ENCODE assay signal across 15 cellular contexts in the genomic region with DNA sequence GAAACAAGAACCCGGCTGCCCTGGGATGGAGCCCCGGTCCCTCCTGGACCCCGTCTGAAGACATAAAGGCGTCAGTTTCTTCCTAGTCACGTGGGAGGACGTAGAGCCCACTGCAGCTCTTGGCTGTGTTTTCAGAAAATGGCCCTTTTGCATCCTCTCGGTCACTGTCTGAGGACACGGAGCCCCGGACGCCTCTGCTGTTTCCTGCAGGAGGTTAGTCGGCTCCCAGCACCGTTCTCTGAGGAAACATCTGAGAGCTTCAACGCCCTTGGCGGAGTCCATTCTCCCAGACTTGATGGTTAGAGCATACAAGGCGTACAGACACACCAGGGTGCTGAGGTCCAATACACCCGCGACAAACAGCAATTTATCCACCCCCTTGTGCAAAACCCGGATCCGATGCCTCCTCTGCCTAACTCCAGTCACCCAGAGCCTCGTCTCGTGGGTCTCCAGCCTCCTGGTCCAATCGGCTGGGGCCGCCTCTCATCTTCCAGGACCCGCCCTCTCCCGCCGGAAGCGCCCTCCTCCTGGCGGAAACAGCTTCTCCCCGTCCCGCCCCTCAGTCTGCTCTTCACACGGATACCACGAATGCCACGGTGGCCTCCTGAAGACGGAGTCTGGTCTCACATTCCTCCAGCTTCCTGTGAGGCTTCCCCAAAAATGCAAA.
DNase-seq lines count a peak whose midpoint lies in the region; ATAC-seq and TF ChIP-seq lines count a peak whose summit lies in the region.
"Had no signal": no experiment of that assay in that cellular context is flagged by ENCODE, and none has a peak within 500 bp of the region (broad histone marks: within the 10 kb centered on the region; RNA-seq: fewer than 3 reads in every experiment).

No MANE protein-coding gene starts in this region.

- peak; percentile 15 for DNase-seq in ELF-1 (ENCODE audit: low read depth, low spot score)
- no peak for DNase-seq in right lobe of liver
- DNase-seq in smooth muscle cell (lab: John Stamatoyannopoulos, UW; ENCODE audit: unreplicated experiment): no peak
- DNase-seq in kidney glomerular epithelial cell (lab: John Stamatoyannopoulos, UW): no peak
- no peak for DNase-seq in NCI-H187 (lab: John Stamatoyannopoulos, UW)
- DNase-seq: activated CD4-positive, alpha-beta memory T cell treated with anti-CD3 and anti-CD28 coated beads, Interleukin-2, amount 10 ng/mL, durations not matched to agents 7 days and 5 days; activated naive CD8-positive, alpha-beta T cell treated with anti-CD3 and anti-CD28 coated beads, Interleukin-2, amount 10 ng/mL, durations not matched to agents 7 days and 5 days; brain microvascular endothelial cell; Kasumi-1; NCI-H1092 treated with DMSO at 0.1 percent for 48 hours; NCI-H2227 treated with DMSO at 0.1 percent for 48 hours; SHP77 had no signal

- no peaks in the 10 kb centered on the region for H3K9me3 ChIP-seq in right lobe of liver
- H3K9me3 ChIP-seq in smooth muscle cell (replicated peaks; ENCODE audit: low read depth): no peaks in the 10 kb centered on the region

- no peak overlapping the region for H3K4me2 ChIP-seq in smooth muscle cell

- H3K36me3 ChIP-seq in right lobe of liver: no peaks in the 10 kb centered on the region
- H3K36me3 ChIP-seq in smooth muscle cell (ENCODE audit: low read depth): no peaks in the 10 kb centered on the region
- H3K36me3 ChIP-seq: brain microvascular endothelial cell had no signal

- H3K4me3 ChIP-seq in right lobe of liver: no peak overlapping the region
- H3K4me3 ChIP-seq in smooth muscle cell: no peak overlapping the region

- no peak overlapping the region for H3K9ac ChIP-seq in smooth muscle cell (ENCODE audit: low read depth)

- no peak for TF ChIP-seq POLR2A in right lobe of liver (IDR thresholded peaks at IDR 0.05)
- no peak for TF ChIP-seq POLR2A in GM18505 (IDR thresholded peaks at IDR 0.05; ENCODE audit: borderline replicate concordance, extremely low read depth, insufficient read depth, insufficient read length)

- no peaks in the 10 kb centered on the region for H3K27me3 ChIP-seq in right lobe of liver
- no peaks in the 10 kb centered on the region for H3K27me3 ChIP-seq in smooth muscle cell (ENCODE audit: low read depth)
- H3K27me3 ChIP-seq: brain microvascular endothelial cell had no signal

- no peak overlapping the region for H2AFZ ChIP-seq in smooth muscle cell (ENCODE audit: low read depth)

- H3K79me2 ChIP-seq in smooth muscle cell (ENCODE audit: low read depth): no peaks in the 10 kb centered on the region

- 48% methylated on average over 11 of the region's 34 CpGs for WGBS in right lobe of liver (ENCODE audit: insufficient coverage, low coverage, low lambda C conversion rate, missing lambda C conversion rate)
- WGBS in smooth muscle cell (ENCODE audit: low lambda C conversion rate): 91% methylated on average over 34 of the region's 34 CpGs

- H3F3A ChIP-seq in smooth muscle cell (ENCODE audit: low read depth): no peaks in the 10 kb centered on the region

- no peaks in the 10 kb centered on the region for H4K20me1 ChIP-seq in smooth muscle cell (ENCODE audit: low read depth)

- ATAC-seq in right lobe of liver (peak; percentile 18 to 44 (median 36)), GM18505 (IDR thresholded peaks at IDR 0.05; ENCODE audit: unreplicated experiment) (no peak)

- H3K27ac ChIP-seq in C4-2B (peak overlapping the region; percentile 93), VCaP (peak overlapping the region; percentile 49; the same call in 1 of the 2 replicates), right lobe of liver (no peak overlapping the region), smooth muscle cell (ENCODE audit: low read depth) (no peak overlapping the region)
- H3K27ac ChIP-seq: brain microvascular endothelial cell had no signal

- TF ChIP-seq CTCF in C4-2B (conservative IDR thresholded peaks at IDR 0.05) (no peak), VCaP (conservative IDR thresholded peaks at IDR 0.05) (no peak), right lobe of liver (IDR thresholded peaks at IDR 0.05) (no peak), smooth muscle cell (IDR thresholded peaks at IDR 0.05; ENCODE audit: borderline replicate concordance, insufficient read depth, poor library complexity, severe bottlenecking) (no peak)

- intact Hi-C loops in right lobe of liver (cut with DNase I): no loop called here

- H3K4me1 ChIP-seq in right lobe of liver (no peaks in the 10 kb centered on the region), smooth muscle cell (ENCODE audit: low read depth) (no peaks in the 10 kb centered on the region)

Comparison
In these comparisons a context has a peak if more than half of its experiments do, and no peak if none do; other contexts are left out.
1. H3K27ac ChIP-seq: peak in C4-2B (single experiment) and VCaP (single experiment); none in right lobe of liver (0 of 3) and smooth muscle cell (single experiment).